In genomic region chr19:6516659-6517291, GRCh38 we compare ENCODE assay signal across 8 cellular contexts. TPM values are rescaled to one million over a fixed set of nuclear protein-coding genes. Genes with fewer than 3 reads are reported as not detected.
A peak's percentile ranks its signal among the peaks of the same experiment; 100 is the strongest.
DNase-seq lines count a peak whose midpoint lies in the region; ATAC-seq and TF ChIP-seq lines count a peak whose summit lies in the region.

No MANE protein-coding gene starts in this region.

- peak overlapping the region; percentile 97 for H2AFZ ChIP-seq in osteoblast (ENCODE audit: low read length)

- intact Hi-C loops in head of caudate nucleus (cut with DNase I): loop anchor here (1.0 to 2.0 kb wide), 2 partner anchors 117 to 344 kb away; no protein-coding TSS in a partner anchor

- H3K4me3 ChIP-seq in LNCaP clone FGC (ENCODE audit: low read depth, low read length) (peak overlapping the region; percentile 61), osteoblast (ENCODE audit: insufficient read depth, low read length) (peak overlapping the region; percentile 84), suprapubic skin (peak overlapping the region; percentile 63)

- H3K4me1 ChIP-seq in osteoblast (ENCODE audit: insufficient read depth, low read length): peaks cover 5% of the 10 kb centered on the region
- H3K4me1 ChIP-seq in suprapubic skin: peaks cover 23% of the 10 kb centered on the region

- H3K27ac ChIP-seq in osteoblast (ENCODE audit: low read depth, low read length) (peak overlapping the region; percentile 51), suprapubic skin (peak overlapping the region; percentile 45)

- H3K27ac Mint-ChIP-seq in activated naive CD4-positive, alpha-beta T cell treated with anti-CD3 and anti-CD28 coated beads, Interleukin-2, amount 50 U/mL, for 72 hours: peak overlapping the region; percentile 77 to 89

- in situ Hi-C loops in Caki2 (cut with HindIII; ENCODE audit: low pct_unique_long_range_greater_than_20kb, low sequenced_read_pairs): no loop called here

- no peaks in the 10 kb centered on the region for H3K9me3 Mint-ChIP-seq in activated naive CD4-positive, alpha-beta T cell treated with anti-CD3 and anti-CD28 coated beads, Interleukin-2, amount 50 U/mL, for 72 hours

- H4K20me1 ChIP-seq in osteoblast (ENCODE audit: insufficient read depth, low read length): no peaks in the 10 kb centered on the region

- peak overlapping the region; percentile 93 for H3K4me2 ChIP-seq in osteoblast (ENCODE audit: insufficient read depth, low read length)

- no peaks in the 10 kb centered on the region for H3K79me2 ChIP-seq in osteoblast (ENCODE audit: insufficient read depth, low read length)

- H3K36me3 ChIP-seq in osteoblast (ENCODE audit: insufficient read depth, low read length): no peaks in the 10 kb centered on the region
- no peaks in the 10 kb centered on the region for H3K36me3 ChIP-seq in suprapubic skin

- ATAC-seq in GM21529 (IDR thresholded peaks at IDR 0.05; ENCODE audit: unreplicated experiment) (peak; percentile 58), SK-N-SH treated with all-trans-retinoic acid at 6 μM for 48 hours (peak; percentile 94)
- ATAC-seq in activated naive CD4-positive, alpha-beta T cell treated with anti-CD3 and anti-CD28 coated beads, Interleukin-2, amount 50 U/mL, for 72 hours: peak; percentile 79 to 82

- H3K9me3 ChIP-seq in osteoblast (ENCODE audit: low read depth, low read length) (no peaks in the 10 kb centered on the region), suprapubic skin (no peaks in the 10 kb centered on the region)

- TF ChIP-seq POLR2A in suprapubic skin (IDR thresholded peaks at IDR 0.05): no peak

- DNase-seq in Caki2 (ENCODE audit: low read depth) (peak; percentile 80), LNCaP clone FGC (ENCODE audit: low read depth) (peak; percentile 41), head of caudate nucleus (peak; percentile 85 to 99 (median 96)), osteoblast (ENCODE audit: insufficient read length, low spot score, missing footprints) (peak; percentile 98), suprapubic skin (ENCODE audit: low spot score in 2 of 2) (peak; percentile 93 to 94)
- peak; percentile 90 to 98 for DNase-seq in activated naive CD4-positive, alpha-beta T cell treated with anti-CD3 and anti-CD28 coated beads, Interleukin-2, amount 50 U/mL, for 72 hours (ENCODE audit: low spot score in 2 of 2)

- TF ChIP-seq EP300 in suprapubic skin (IDR thresholded peaks at IDR 0.05): no peak

- no peaks in the 10 kb centered on the region for H3K36me3 Mint-ChIP-seq in activated naive CD4-positive, alpha-beta T cell treated with anti-CD3 and anti-CD28 coated beads, Interleukin-2, amount 50 U/mL, for 72 hours

- WGBS in suprapubic skin: under 1% methylated on average over 38 of the region's 38 CpGs

- TF ChIP-seq CTCF in LNCaP clone FGC (IDR thresholded peaks at IDR 0.05; ENCODE audit: control insufficient read depth, extremely low read depth, insufficient read depth) (peak; percentile 99), osteoblast (IDR thresholded peaks at IDR 0.05; ENCODE audit: extremely low read depth, low read depth, low read length) (peak; percentile 96), suprapubic skin (IDR thresholded peaks at IDR 0.05) (peak; percentile 94 to 96)

- H3K27me3 ChIP-seq in osteoblast (ENCODE audit: insufficient read depth, low read length) (peaks cover 6% of the 10 kb centered on the region), suprapubic skin (no peaks in the 10 kb centered on the region)

TF ChIP-seq in SK-N-SH treated with all-trans-retinoic acid at 6 μM for 48 hours, 23 proteins besides CTCF, POLR2A, EP300 and RAD21:
- TF ChIP-seq ZFP3 (CRISPR knock-in tag; IDR thresholded peaks at IDR 0.05): no peak
- no peak for TF ChIP-seq RARB (CRISPR knock-in tag; IDR thresholded peaks at IDR 0.05)
- no peak for TF ChIP-seq TOX (CRISPR knock-in tag; IDR thresholded peaks at IDR 0.05; ENCODE audit: borderline replicate concordance)
- TF ChIP-seq PPARA (CRISPR knock-in tag; IDR thresholded peaks at IDR 0.05; ENCODE audit: borderline replicate concordance): no peak
- TF ChIP-seq CSDC2 (CRISPR knock-in tag; IDR thresholded peaks at IDR 0.05): no peak
- TF ChIP-seq CSRNP3 (CRISPR knock-in tag; IDR thresholded peaks at IDR 0.05): no peak
- no peak for TF ChIP-seq OSR1 (CRISPR knock-in tag; IDR thresholded peaks at IDR 0.05)
- no peak for TF ChIP-seq SNAI2 (CRISPR knock-in tag; IDR thresholded peaks at IDR 0.05)

RNA-seq across cellular contexts. Expression of gene TNFSF9, which starts 14.1 kb away (rescaled TPM):
- 94.6 and 119 TPM in 2 replicates for total RNA-seq in Caki2 (2014; rRNA removed; shearing (Covaris generic); ENCODE audit: low replicate concordance)
- 1 to 10 TPM in 1 of 2 donors, under 1 TPM in 1; 0.43 to 3.4 TPM for total RNA-seq in activated naive CD4-positive, alpha-beta T cell treated with anti-CD3 and anti-CD28 coated beads, Interleukin-2, amount 50 U/mL, for 72 hours
- total RNA-seq in osteoblast (12.7 and 16.6 TPM in 2 replicates), suprapubic skin (1 to 10 TPM; 1.0 to 2.9 (median 1.7) TPM)

RNA-seq across cellular contexts. Expression of gene TUBB4A, which starts 14.7 kb away (rescaled TPM):
- total RNA-seq in Caki2 (2014; rRNA removed; shearing (Covaris generic); ENCODE audit: low replicate concordance): 0.41 TPM in 1 of 2 replicates, not detected in the other
- 1 to 10 TPM; 2.6 to 9.4 TPM for total RNA-seq in activated naive CD4-positive, alpha-beta T cell treated with anti-CD3 and anti-CD28 coated beads, Interleukin-2, amount 50 U/mL, for 72 hours
- not detected in 2 replicates for total RNA-seq in osteoblast
- 10 to 100 TPM in 1 of 4 donors, 1 to 10 TPM in 3; 2.1 to 13.9 (median 3.4) TPM for total RNA-seq in suprapubic skin

RNA-seq across cellular contexts. Expression of gene DENND1C, which starts 35.2 kb away (rescaled TPM):
- not detected in 2 replicates for total RNA-seq in Caki2 (2014; rRNA removed; shearing (Covaris generic); ENCODE audit: low replicate concordance)
- total RNA-seq in activated naive CD4-positive, alpha-beta T cell treated with anti-CD3 and anti-CD28 coated beads, Interleukin-2, amount 50 U/mL, for 72 hours: 10 to 100 TPM; 70.8 to 84.4 TPM
- not detected in 2 replicates for total RNA-seq in osteoblast
- 1 to 10 TPM in 3 of 4 donors, under 1 TPM in 1; 0.23 to 3.7 (median 1.5) TPM for total RNA-seq in suprapubic skin

RNA-seq across cellular contexts. Expression of gene CRB3, which starts 52.7 kb away (rescaled TPM):
- 22.0 and 34.7 TPM in 2 replicates for total RNA-seq in Caki2 (2014; rRNA removed; shearing (Covaris generic); ENCODE audit: low replicate concordance)
- 1 to 10 TPM in 1 of 2 donors, under 1 TPM in 1; 0.59 to 2.6 TPM for total RNA-seq in activated naive CD4-positive, alpha-beta T cell treated with anti-CD3 and anti-CD28 coated beads, Interleukin-2, amount 50 U/mL, for 72 hours
- total RNA-seq in osteoblast (not detected in 2 replicates), suprapubic skin (100 to 1,000 TPM in 1 of 4 donors, 10 to 100 TPM in 3; 67.3 to 113 (median 76.1) TPM)

RNA-seq across cellular contexts. Expression of gene SLC25A23, which starts 57.2 kb away (rescaled TPM):
- total RNA-seq in Caki2 (2014; rRNA removed; shearing (Covaris generic); ENCODE audit: low replicate concordance): 19.5 and 40.7 TPM in 2 replicates
- total RNA-seq in activated naive CD4-positive, alpha-beta T cell treated with anti-CD3 and anti-CD28 coated beads, Interleukin-2, amount 50 U/mL, for 72 hours: 10 to 100 TPM in 1 of 2 donors, under 1 TPM in 1; 0.96 to 36.0 TPM
- total RNA-seq in osteoblast (22.8 and 23.6 TPM in 2 replicates), suprapubic skin (10 to 100 TPM; 39.5 to 76.3 (median 61.6) TPM)

Comparison
In these comparisons a context has a peak if more than half of its experiments do, and no peak if none do; other contexts are left out.
1. Peak in every context shown above with its lines: DNase-seq, ATAC-seq, H3K4me3 ChIP-seq and H3K27ac ChIP-seq.
2. DNase-seq: peak in every context shown above with its lines; median percentile 98 in osteoblast; 96 in head of caudate nucleus; 94 in activated naive CD4-positive, alpha-beta T cell treated with anti-CD3 and anti-CD28 coated beads, Interleukin-2, amount 50 U/mL, for 72 hours; 94 in suprapubic skin; 80 in Caki2; 41 in LNCaP clone FGC.
3. RNA of gene DENND1C, which starts 35.2 kb away (total RNA-seq): 70.8 to 84.4 TPM in activated naive CD4-positive, alpha-beta T cell treated with anti-CD3 and anti-CD28 coated beads, Interleukin-2, amount 50 U/mL, for 72 hours; 0.23 to 3.7 TPM in suprapubic skin, not detected in Caki2 and not detected in osteoblast; every median in the first group is over 10 times any median in the second.